ENCODE assay signal across 27 cellular contexts in the genomic region with DNA sequence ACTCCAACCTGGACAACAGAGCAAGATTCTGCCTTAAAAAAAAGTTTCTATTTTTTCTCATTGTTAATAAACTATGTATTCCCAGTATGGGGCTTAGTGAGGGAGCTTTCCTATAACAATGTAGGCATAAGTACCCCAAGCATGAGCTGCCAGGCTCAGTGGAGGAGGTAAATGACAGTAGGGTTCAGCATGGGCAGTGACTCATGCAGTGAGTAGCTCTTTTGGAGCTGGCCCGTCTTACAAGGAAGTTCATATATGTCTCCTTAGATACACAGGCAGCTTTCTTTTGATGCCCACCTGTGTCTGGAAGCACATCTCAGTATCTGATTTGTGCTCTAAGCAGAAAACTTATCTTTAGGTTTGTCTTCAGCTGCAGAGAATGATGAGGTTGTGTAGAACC.
"Had no signal": no experiment of that assay in that cellular context is flagged by ENCODE, and none has a peak within 500 bp of the region (broad histone marks: within the 10 kb centered on the region; RNA-seq: fewer than 3 reads in every experiment).

No MANE protein-coding gene starts in this region.

- H3K27me3 ChIP-seq: ascending aorta had no signal

- H3K27ac ChIP-seq: ascending aorta, KMS-11, RWPE1 had no signal

- H3K4me1 ChIP-seq: ascending aorta had no signal

- H3K27ac Mint-ChIP-seq: activated B cell treated with CpG ODN at 0.5 μM for 24 hours; activated CD4-positive, alpha-beta T cell treated with anti-CD3 and anti-CD28 coated beads, Interleukin-2, amount 10 ng/mL, durations not matched to agents 24 days and 14 days; activated CD8-positive, alpha-beta memory T cell treated with anti-CD3 and anti-CD28 coated beads, Interleukin-2, amount 10 ng/mL, durations not matched to agents 7 days and 5 days; activated naive CD4-positive, alpha-beta T cell treated with anti-CD3 and anti-CD28 coated beads, Interleukin-2, amount 50 U/mL, for 72 hours; activated naive CD8-positive, alpha-beta T cell treated with anti-CD3 and anti-CD28 coated beads, Interleukin-2, amount 50 U/mL, for 24 hours; activated T-cell treated with anti-CD3 and anti-CD28 coated beads, Interleukin-2, amount 50 U/mL, for 24 hours; brain; T-helper 1 cell treated with Interleukin-12 subunit alpha and Interleukin-12 subunit beta and Interleukin-4 antibody, amounts not matched to agents 30 μg/mL and 1 μg/mL, for 36 hours had no signal

- H3K4me3 Mint-ChIP-seq: activated B cell treated with CpG ODN at 0.5 μM for 24 hours; activated CD4-positive, alpha-beta T cell treated with anti-CD3 and anti-CD28 coated beads, Interleukin-2, amount 10 ng/mL, durations not matched to agents 24 days and 14 days; activated CD8-positive, alpha-beta memory T cell treated with anti-CD3 and anti-CD28 coated beads, Interleukin-2, amount 10 ng/mL, durations not matched to agents 7 days and 5 days; activated naive CD8-positive, alpha-beta T cell treated with anti-CD3 and anti-CD28 coated beads, Interleukin-2, amount 50 U/mL, for 24 hours; activated T-cell treated with anti-CD3 and anti-CD28 coated beads, Interleukin-2, amount 50 U/mL, for 24 hours; brain; T-helper 1 cell treated with Interleukin-12 subunit alpha and Interleukin-12 subunit beta and Interleukin-4 antibody, amounts not matched to agents 30 μg/mL and 1 μg/mL, for 36 hours had no signal

- H3K4me3 ChIP-seq: ascending aorta had no signal

- H3K9ac ChIP-seq: KMS-11 had no signal

- DNase-seq: activated B cell treated with CpG ODN at 0.5 μM for 24 hours; activated CD4-positive, alpha-beta T cell treated with anti-CD3 and anti-CD28 coated beads for 1 hour; activated CD4-positive, alpha-beta T cell treated with anti-CD3 and anti-CD28 coated beads, Interleukin-2, amount 10 ng/mL, durations not matched to agents 24 days and 14 days; activated CD4-positive, alpha-beta T cell treated with anti-CD3 and anti-CD28 coated beads, Interleukin-2, amount 50 U/mL, for 48 hours; activated CD8-positive, alpha-beta memory T cell treated with anti-CD3 and anti-CD28 coated beads, Interleukin-2, amount 10 ng/mL, durations not matched to agents 7 days and 5 days; activated effector memory CD4-positive, alpha-beta T cell treated with anti-CD3 and anti-CD28 coated beads, Interleukin-2, amount 50 U/mL, for 16 hours; activated naive CD4-positive, alpha-beta T cell treated with Interleukin-2 at 50 U/mL for 16 hours; activated naive CD8-positive, alpha-beta T cell treated with anti-CD3 and anti-CD28 coated beads, Interleukin-2, amount 50 U/mL, for 24 hours; activated T-cell treated with anti-CD3 and anti-CD28 coated beads, Interleukin-2, amount 50 U/mL, for 24 hours; amniotic stem cell; cerebellar nuclear complex; NCI-H1105; NCI-H1436; NCI-H1694 treated with DMSO at 0.1 percent for 48 hours; NCI-H2081; NCI-H510A treated with DMSO at 0.1 percent for 48 hours; NCI-H69; NK-92 treated with Interleukin-12 subunit alpha and Interleukin-12 subunit beta, amount 100 ng/mL, for 24 hours; OCI-M1; Right ventricle myocardium superior had no signal

- H3K4me1 Mint-ChIP-seq: activated B cell treated with CpG ODN at 0.5 μM for 24 hours; activated CD4-positive, alpha-beta T cell treated with anti-CD3 and anti-CD28 coated beads, Interleukin-2, amount 10 ng/mL, durations not matched to agents 24 days and 14 days; activated CD8-positive, alpha-beta memory T cell treated with anti-CD3 and anti-CD28 coated beads, Interleukin-2, amount 10 ng/mL, durations not matched to agents 7 days and 5 days; activated naive CD8-positive, alpha-beta T cell treated with anti-CD3 and anti-CD28 coated beads, Interleukin-2, amount 50 U/mL, for 24 hours; brain had no signal

- H3K27me3 Mint-ChIP-seq: activated B cell treated with CpG ODN at 0.5 μM for 24 hours; activated CD4-positive, alpha-beta T cell treated with anti-CD3 and anti-CD28 coated beads, Interleukin-2, amount 10 ng/mL, durations not matched to agents 24 days and 14 days; activated CD8-positive, alpha-beta memory T cell treated with anti-CD3 and anti-CD28 coated beads, Interleukin-2, amount 10 ng/mL, durations not matched to agents 7 days and 5 days; activated naive CD8-positive, alpha-beta T cell treated with anti-CD3 and anti-CD28 coated beads, Interleukin-2, amount 50 U/mL, for 24 hours; activated T-cell treated with anti-CD3 and anti-CD28 coated beads, Interleukin-2, amount 50 U/mL, for 24 hours; brain had no signal

- ATAC-seq: activated CD8-positive, alpha-beta memory T cell treated with anti-CD3 and anti-CD28 coated beads, Interleukin-2, amount 10 ng/mL, durations not matched to agents 7 days and 5 days; activated naive CD4-positive, alpha-beta T cell treated with anti-CD3 and anti-CD28 coated beads, Interleukin-2, amount 50 U/mL, for 72 hours; activated naive CD8-positive, alpha-beta T cell treated with anti-CD3 and anti-CD28 coated beads, Interleukin-2, amount 50 U/mL, for 24 hours; Panc1 had no signal
